19 cellular contexts compared by ENCODE assay signal in genomic region chr20:20552076-20552475, GRCh38.
DNase-seq lines count a peak whose midpoint lies in the region; ATAC-seq and TF ChIP-seq lines count a peak whose summit lies in the region.
"Had no signal": no experiment of that assay in that cellular context is flagged by ENCODE, and none has a peak within 500 bp of the region (broad histone marks: within the 10 kb centered on the region; RNA-seq: fewer than 3 reads in every experiment).

No MANE protein-coding gene starts in this region.

- H3K27ac Mint-ChIP-seq in neural progenitor cell = no peak overlapping the region
- no peak overlapping the region for H3K27ac Mint-ChIP-seq in activated naive CD8-positive, alpha-beta T cell treated with anti-CD3 and anti-CD28 coated beads for 36 hours
- H3K27ac Mint-ChIP-seq: CD4-positive, CD25-positive, alpha-beta regulatory T cell; H9; immature natural killer cell had no signal

- DNase-seq in DMS153 treated with DMSO at 0.1 percent for 48 hours (lab: John Stamatoyannopoulos, UW; ENCODE audit: unreplicated experiment) (peak; percentile 79), NCI-H1930 (lab: John Stamatoyannopoulos, UW) (peak; percentile 82 to 94), NCI-H524 treated with DMSO at 0.1 percent for 48 hours (lab: John Stamatoyannopoulos, UW) (peak; percentile 94), cerebellar cortex (ENCODE audit: low spot score) (peak; percentile 83), neural progenitor cell (ENCODE audit: low spot score) (no peak), MM.1S (no peak)
- no peak for DNase-seq in activated naive CD8-positive, alpha-beta T cell treated with anti-CD3 and anti-CD28 coated beads for 36 hours
- DNase-seq: activated CD4-positive, alpha-beta T cell treated with anti-CD3 and anti-CD28 coated beads, Interleukin-2, amount 50 U/mL, for 1 hour; activated naive CD4-positive, alpha-beta T cell treated with Interleukin-2 at 50 U/mL for 16 hours; aorta; CD4-positive, CD25-positive, alpha-beta regulatory T cell; effector memory CD4-positive, alpha-beta T cell; H9; head of caudate nucleus; immature natural killer cell; right lobe of liver; stimulated activated naive CD4-positive, alpha-beta T cell treated with Interleukin-2 at 50 U/mL for 16 hours had no signal

- H3K9ac ChIP-seq in neural progenitor cell (no peak overlapping the region), MM.1S (ENCODE audit: low read length) (no peak overlapping the region)

- TF ChIP-seq CTCF in neural progenitor cell (IDR thresholded peaks at IDR 0.05) = no peak
- TF ChIP-seq CTCF in MM.1S (IDR thresholded peaks at IDR 0.05; ENCODE audit: low read length) = no peak

- no peaks in the 10 kb centered on the region for H3K9me2 ChIP-seq in MM.1S (replicated peaks; ENCODE audit: insufficient read depth, low read length)

- H3K36me3 Mint-ChIP-seq in neural progenitor cell = peaks cover 10% of the 10 kb centered on the region
- peaks cover 22% of the 10 kb centered on the region for H3K36me3 Mint-ChIP-seq in activated naive CD8-positive, alpha-beta T cell treated with anti-CD3 and anti-CD28 coated beads for 36 hours

- no peaks in the 10 kb centered on the region for H3K27me3 ChIP-seq in neural progenitor cell
- no peaks in the 10 kb centered on the region for H3K27me3 ChIP-seq in MM.1S (replicated peaks; ENCODE audit: insufficient read depth, low read length)
- H3K27me3 ChIP-seq: right lobe of liver, tibial nerve had no signal

- H4K20me1 ChIP-seq in neural progenitor cell (ENCODE audit: low read depth) = no peaks in the 10 kb centered on the region
- H4K20me1 ChIP-seq in MM.1S (ENCODE audit: insufficient read depth, low read length) = no peaks in the 10 kb centered on the region

- ATAC-seq in GM21723 (IDR thresholded peaks at IDR 0.05; ENCODE audit: unreplicated experiment) = no peak
- ATAC-seq: right lobe of liver had no signal

- H3K27ac ChIP-seq in neural progenitor cell (no peak overlapping the region), MM.1S (ENCODE audit: low read length) (no peak overlapping the region)
- H3K27ac ChIP-seq: right lobe of liver, tibial nerve had no signal

- H3K36me3 ChIP-seq in neural progenitor cell = no peaks in the 10 kb centered on the region
- H3K36me3 ChIP-seq in MM.1S (replicated peaks; ENCODE audit: insufficient read depth, low read length) = no peaks in the 10 kb centered on the region
- H3K36me3 ChIP-seq: right lobe of liver had no signal

- no peaks in the 10 kb centered on the region for H3K79me2 ChIP-seq in neural progenitor cell (ENCODE audit: low read depth)
- no peaks in the 10 kb centered on the region for H3K79me2 ChIP-seq in MM.1S (ENCODE audit: low read length)

- H3K4me2 ChIP-seq in neural progenitor cell (no peak overlapping the region), MM.1S (ENCODE audit: low read depth, low read length) (no peak overlapping the region)

- H3F3A ChIP-seq in neural progenitor cell (ENCODE audit: low read depth) = no peaks in the 10 kb centered on the region
- no peaks in the 10 kb centered on the region for H3F3A ChIP-seq in MM.1S (ENCODE audit: insufficient read depth, low read length)

- H3K27me3 Mint-ChIP-seq in neural progenitor cell (ENCODE audit: insufficient read depth, low read depth) = peaks cover 2% of the 10 kb centered on the region
- H3K27me3 Mint-ChIP-seq in activated naive CD8-positive, alpha-beta T cell treated with anti-CD3 and anti-CD28 coated beads for 36 hours = no peaks in the 10 kb centered on the region
- H3K27me3 Mint-ChIP-seq: CD4-positive, CD25-positive, alpha-beta regulatory T cell had no signal

- H3K9me3 Mint-ChIP-seq in neural progenitor cell = peaks cover 7% of the 10 kb centered on the region
- H3K9me3 Mint-ChIP-seq in activated naive CD8-positive, alpha-beta T cell treated with anti-CD3 and anti-CD28 coated beads for 36 hours = no peaks in the 10 kb centered on the region
- H3K9me3 Mint-ChIP-seq: CD4-positive, CD25-positive, alpha-beta regulatory T cell; immature natural killer cell had no signal

- H2AFZ ChIP-seq in neural progenitor cell (replicated peaks) = no peak overlapping the region
- no peak overlapping the region for H2AFZ ChIP-seq in MM.1S (ENCODE audit: low read length)

- no peak overlapping the region for H3K4me3 ChIP-seq in neural progenitor cell
- H3K4me3 ChIP-seq in MM.1S (ENCODE audit: low read length) = no peak overlapping the region
- H3K4me3 ChIP-seq: right lobe of liver, tibial nerve had no signal

- H3K4me1 Mint-ChIP-seq in neural progenitor cell = no peaks in the 10 kb centered on the region
- H3K4me1 Mint-ChIP-seq in activated naive CD8-positive, alpha-beta T cell treated with anti-CD3 and anti-CD28 coated beads for 36 hours = peaks cover 20% of the 10 kb centered on the region
- H3K4me1 Mint-ChIP-seq: H9 had no signal

- no peaks in the 10 kb centered on the region for H3K4me1 ChIP-seq in neural progenitor cell
- H3K4me1 ChIP-seq in MM.1S (ENCODE audit: low read length) = no peaks in the 10 kb centered on the region
- H3K4me1 ChIP-seq: tibial nerve had no signal

- H3K9me3 ChIP-seq in neural progenitor cell (ENCODE audit: low read depth) = peaks cover 9% of the 10 kb centered on the region
- no peaks in the 10 kb centered on the region for H3K9me3 ChIP-seq in MM.1S (replicated peaks; ENCODE audit: insufficient read depth, low read length)
- H3K9me3 ChIP-seq: right lobe of liver, tibial nerve had no signal

- no peak overlapping the region for H3K4me3 Mint-ChIP-seq in neural progenitor cell
- H3K4me3 Mint-ChIP-seq in activated naive CD8-positive, alpha-beta T cell treated with anti-CD3 and anti-CD28 coated beads for 36 hours = no peak overlapping the region
- H3K4me3 Mint-ChIP-seq: CD4-positive, CD25-positive, alpha-beta regulatory T cell; H9; immature natural killer cell had no signal

Comparison
In these comparisons a context has a peak if more than half of its experiments do, and no peak if none do; other contexts are left out.
1. DNase-seq: peak in DMS153 treated with DMSO at 0.1 percent for 48 hours (single experiment), NCI-H1930 (2 of 2), NCI-H524 treated with DMSO at 0.1 percent for 48 hours (single experiment) and cerebellar cortex (single experiment); none in neural progenitor cell (single experiment), MM.1S (single experiment) and activated naive CD8-positive, alpha-beta T cell treated with anti-CD3 and anti-CD28 coated beads for 36 hours (single experiment).